19 cellular contexts compared by ENCODE assay signal in genomic region chr2:26460613-26461031, GRCh38. TPM values are rescaled to one million over a fixed set of nuclear protein-coding genes. Genes with fewer than 3 reads are reported as not detected.
"Had no signal": no experiment of that assay in that cellular context is flagged by ENCODE, and none has a peak within 500 bp of the region (broad histone marks: within the 10 kb centered on the region; RNA-seq: fewer than 3 reads in every experiment).

No MANE protein-coding gene starts in this region.

- H3K27me3 Mint-ChIP-seq: central memory CD8-positive, alpha-beta T cell; effector memory CD8-positive, alpha-beta T cell; T-cell had no signal

- ATAC-seq: activated naive CD4-positive, alpha-beta T cell treated with anti-CD3 and anti-CD28 coated beads, Interleukin-2, amount 50 U/mL, for 72 hours; effector memory CD8-positive, alpha-beta T cell; left cardiac atrium; stimulated activated naive CD8-positive, alpha-beta T cell treated with anti-CD3 and anti-CD28 coated beads, Interleukin-15, Interleukin-2, amounts not matched to agents 100 U/mL and 50 U/mL, for 24 hours; T-cell had no signal

- H3K27ac Mint-ChIP-seq: activated naive CD4-positive, alpha-beta T cell treated with anti-CD3 and anti-CD28 coated beads, Interleukin-2, amount 50 U/mL, for 72 hours; effector memory CD8-positive, alpha-beta T cell; immature natural killer cell; T-cell had no signal

- H3K4me1 ChIP-seq: parathyroid adenoma had no signal

- H3K27ac ChIP-seq: epithelial cell of prostate, parathyroid adenoma had no signal

- H3K9me3 Mint-ChIP-seq: activated naive CD4-positive, alpha-beta T cell treated with anti-CD3 and anti-CD28 coated beads, Interleukin-2, amount 50 U/mL, for 72 hours; central memory CD8-positive, alpha-beta T cell; effector memory CD8-positive, alpha-beta T cell; immature natural killer cell; T-cell had no signal

- H3K9ac ChIP-seq: parathyroid adenoma, SK-N-SH had no signal

- H3K9me3 ChIP-seq: SK-N-SH had no signal

- DNase-seq: activated CD4-positive, alpha-beta T cell treated with anti-CD3 and anti-CD28 coated beads for 1 hour; activated CD4-positive, alpha-beta T cell treated with anti-CD3 and anti-CD28 coated beads, Interleukin-2, amount 50 U/mL, for 4 hours; activated T-cell treated with anti-CD3 and anti-CD28 coated beads for 4 hours; effector memory CD8-positive, alpha-beta T cell; foreskin melanocyte; immature natural killer cell; left cardiac atrium; SK-N-SH; small intestine; stimulated activated naive CD8-positive, alpha-beta T cell treated with anti-CD3 and anti-CD28 coated beads, Interleukin-15, Interleukin-2, amounts not matched to agents 100 U/mL and 50 U/mL, for 24 hours; T-cell; T-helper 9 cell had no signal

- H3K79me2 ChIP-seq: parathyroid adenoma had no signal

- H2AFZ ChIP-seq: parathyroid adenoma had no signal

- H3K4me1 Mint-ChIP-seq: central memory CD8-positive, alpha-beta T cell; immature natural killer cell; T-cell had no signal

- H3K36me3 Mint-ChIP-seq: activated naive CD4-positive, alpha-beta T cell treated with anti-CD3 and anti-CD28 coated beads, Interleukin-2, amount 50 U/mL, for 72 hours; brain; immature natural killer cell; T-cell had no signal

- H3K4me3 Mint-ChIP-seq: brain; central memory CD8-positive, alpha-beta T cell; effector memory CD8-positive, alpha-beta T cell; immature natural killer cell; T-cell had no signal

- H3K4me2 ChIP-seq: SK-N-SH had no signal

RNA-seq across cellular contexts. Expression of gene OTOF, which starts 17.3 kb away (rescaled TPM):
- total RNA-seq: fibroblast of lung had no signal
- polyA plus RNA-seq: fibroblast of lung, SK-N-SH had no signal

RNA-seq across cellular contexts. Expression of gene DRC1, which starts 58.9 kb away (rescaled TPM):
- total RNA-seq: activated naive CD4-positive, alpha-beta T cell treated with anti-CD3 and anti-CD28 coated beads, Interleukin-2, amount 50 U/mL, for 72 hours; left cardiac atrium; lung microvascular endothelial cell; T-cell had no signal
- polyA plus RNA-seq: immature natural killer cell had no signal
